Comparison of ENCODE assay signal across 8 cellular contexts in the genomic region with DNA sequence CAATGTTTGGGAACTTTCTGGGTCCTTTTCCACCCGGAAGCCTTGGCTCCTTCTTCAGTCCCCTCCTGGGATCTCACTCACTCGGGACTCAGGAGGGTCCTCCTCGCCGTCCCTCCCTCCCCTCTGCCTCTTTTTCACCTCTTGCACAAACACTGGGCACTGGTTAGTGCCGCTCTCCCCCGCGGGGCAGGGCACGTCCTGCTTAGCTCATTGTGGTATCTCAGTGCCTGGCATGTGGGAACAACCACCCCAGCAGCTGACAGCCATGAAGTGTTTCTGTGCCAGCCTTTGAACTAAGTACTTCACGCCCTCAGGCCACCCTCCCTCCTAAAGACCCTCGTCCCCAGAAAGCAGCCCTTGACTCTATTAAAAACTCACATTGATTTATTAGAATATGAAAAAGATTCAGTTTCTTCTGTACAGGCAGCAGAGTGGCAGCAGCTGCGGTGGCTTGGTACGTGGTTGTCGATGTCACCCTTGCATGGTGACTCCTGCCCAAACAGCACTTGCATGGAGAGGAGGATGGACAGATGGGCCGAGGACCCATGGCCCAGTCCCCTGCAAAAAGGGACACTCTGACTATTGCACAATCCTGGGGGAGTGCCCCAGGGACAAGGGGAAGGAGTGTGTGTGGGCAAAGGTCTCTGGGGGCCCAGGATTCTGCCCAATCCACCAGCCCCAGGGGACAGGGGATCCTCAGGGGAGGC. TPM values are rescaled to one million over a fixed set of nuclear protein-coding genes. Genes with fewer than 3 reads are reported as not detected.
DNase-seq lines count a peak whose midpoint lies in the region; ATAC-seq and TF ChIP-seq lines count a peak whose summit lies in the region.

No MANE protein-coding gene starts in this region.

- H3K79me2 ChIP-seq in trophoblast cell (ENCODE audit: control insufficient read depth, insufficient read depth, low read length, poor library complexity): no peaks in the 10 kb centered on the region

- no peak overlapping the region for H2BK5ac ChIP-seq in trophoblast cell (ENCODE audit: low read depth, low read length, poor library complexity)

- no peak overlapping the region for H2AFZ ChIP-seq in trophoblast cell (ENCODE audit: insufficient read depth, low read length, poor library complexity)

- no peaks in the 10 kb centered on the region for H3K79me1 ChIP-seq in trophoblast cell (ENCODE audit: low read length)

- TF ChIP-seq CTCF in RWPE1 (conservative IDR thresholded peaks at IDR 0.05; ENCODE audit: low read depth): no peak

- no peak overlapping the region for H2BK120ac ChIP-seq in trophoblast cell (ENCODE audit: insufficient read depth, low read length, poor library complexity)

- no peak overlapping the region for H2AK5ac ChIP-seq in trophoblast cell (ENCODE audit: low read length)

- H3K23ac ChIP-seq in trophoblast cell (ENCODE audit: low read length): no peak overlapping the region

- H4K8ac ChIP-seq in trophoblast cell (ENCODE audit: low read depth, low read length): no peak overlapping the region

- POLR2A ChIA-PET in RWPE1 (lab: Yijun Ruan, JAX; ENCODE audit: low non-redundant PET): no interaction called here

- peaks cover 9 to 10% of the 10 kb centered on the region in 2 experiments for H3K4me1 ChIP-seq in trophoblast cell (ENCODE audit: control insufficient read depth in 1 of 2, insufficient read depth in 2 of 2, low read length in 2 of 2)
- peaks cover 3% of the 10 kb centered on the region; the same call in 1 of the 2 replicates for H3K4me1 ChIP-seq in HAP-1

- H4K12ac ChIP-seq in trophoblast cell (ENCODE audit: low read depth, low read length): no peak overlapping the region

- H3K36me3 ChIP-seq in trophoblast cell (ENCODE audit: control insufficient read depth in 1 of 2, insufficient read depth in 2 of 2, low read length in 2 of 2) (peaks cover 38 to 39% of the 10 kb centered on the region in 2 experiments), HAP-1 (replicated peaks) (no peaks in the 10 kb centered on the region)

- peak overlapping the region; percentile 9 for H3K18ac ChIP-seq in trophoblast cell (ENCODE audit: low read length)

- no peak overlapping the region for H3K4ac ChIP-seq in trophoblast cell (ENCODE audit: low read depth, low read length)

- ATAC-seq in GM21619 (IDR thresholded peaks at IDR 0.05; ENCODE audit: unreplicated experiment): no peak

- no peak overlapping the region for H2BK12ac ChIP-seq in trophoblast cell (ENCODE audit: low read length)

- no peak overlapping the region for H4K91ac ChIP-seq in trophoblast cell (ENCODE audit: low read depth, low read length)

- DNase-seq in DMS79 (lab: John Stamatoyannopoulos, UW) (peak; percentile 44), RWPE1 (ENCODE audit: low spot score) (peak; percentile 52), foreskin melanocyte (peak; percentile 46), trophoblast cell (no peak), NCI-H146 (lab: John Stamatoyannopoulos, UW) (no peak), HAP-1 (ENCODE audit: low spot score in 2 of 2) (no peak)
- DNase-seq in stimulated activated CD4-positive, alpha-beta T cell treated with anti-CD3 and anti-CD28 coated beads, Interleukin-15, amount 100 ng/mL, for 24 hours: no peak

- H3K27ac ChIP-seq in RWPE1: peak overlapping the region; percentile 96
- H3K27ac ChIP-seq in trophoblast cell (ENCODE audit: low read depth, low read length): no peak overlapping the region

- H3K27me3 ChIP-seq in trophoblast cell (ENCODE audit: insufficient read depth, low read length): no peaks in the 10 kb centered on the region
- no peaks in the 10 kb centered on the region for H3K27me3 ChIP-seq in HAP-1 (ENCODE audit: low read depth)

- no peak overlapping the region for H3K4me2 ChIP-seq in trophoblast cell (ENCODE audit: low read length)

- no peak overlapping the region for H3K9ac ChIP-seq in trophoblast cell (ENCODE audit: low read length)

- no CpG with 5 or more reads among the region's 14 CpGs for WGBS in trophoblast cell (ENCODE audit: extremely low coverage, insufficient coverage, insufficient read length)

- H3K4me3 ChIP-seq in trophoblast cell (ENCODE audit: low read depth, low read length) (no peak overlapping the region), HAP-1 (no peak overlapping the region)

- no peak overlapping the region for H3K14ac ChIP-seq in trophoblast cell (ENCODE audit: low read length)

- in situ Hi-C loops in HAP-1 (cut with MboI; ENCODE audit: low sequenced_read_pairs): loop anchor here (5.0 kb wide), 1 partner anchor 51 kb away; no protein-coding TSS in a partner anchor

- H3K9me3 ChIP-seq in trophoblast cell (ENCODE audit: insufficient read depth, low read depth, low read length): no peaks in the 10 kb centered on the region
- H3K9me3 ChIP-seq in HAP-1: no peaks in the 10 kb centered on the region

- CTCF ChIA-PET in RWPE1 (lab: Yijun Ruan, JAX): interaction anchor here (0.6 to 9.7 kb wide), 5 partner anchors 54 to 252 kb away, joined by 3 to 166 read pairs (median 4); no protein-coding TSS in a partner anchor

RNA-seq across cellular contexts. Expression of a gene that starts 56.3 kb away (rescaled TPM):
- 114 and 122 TPM in 2 replicates for polyA plus RNA-seq in trophoblast cell (2013)

Comparison
In these comparisons a context has a peak if more than half of its experiments do, and no peak if none do; other contexts are left out.
1. DNase-seq: peak in DMS79 (single experiment), RWPE1 (single experiment) and foreskin melanocyte (single experiment); none in trophoblast cell (0 of 2), NCI-H146 (single experiment), HAP-1 (0 of 2) and stimulated activated CD4-positive, alpha-beta T cell treated with anti-CD3 and anti-CD28 coated beads, Interleukin-15, amount 100 ng/mL, for 24 hours (single experiment).